ENCODE assay signal across 13 cellular contexts in the genomic region with DNA sequence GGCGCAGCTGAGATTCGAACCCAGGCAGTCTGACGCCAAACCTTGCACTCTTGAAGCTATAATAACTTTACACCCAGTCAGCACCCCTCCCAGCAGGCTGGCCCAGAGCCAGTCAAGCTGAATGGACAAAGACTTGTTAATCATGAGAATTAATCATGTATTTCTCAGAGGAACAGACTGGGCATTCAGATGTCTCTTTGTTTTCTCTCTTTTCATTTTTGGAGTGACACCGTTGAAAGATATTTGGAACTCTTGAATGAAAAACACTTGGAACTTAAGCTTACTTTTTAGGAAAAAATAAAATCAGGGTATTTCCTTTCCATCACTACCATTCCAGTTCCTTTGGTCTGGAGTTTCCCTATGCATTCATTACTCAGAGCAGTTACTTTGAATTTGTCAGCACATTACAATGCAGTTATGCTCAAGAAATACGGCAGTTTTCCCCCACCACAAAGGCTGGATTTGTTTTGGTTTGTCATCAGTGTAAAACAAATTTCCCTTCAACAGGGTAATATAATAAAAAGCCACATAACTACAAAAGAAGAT. TPM values are rescaled to one million over a fixed set of nuclear protein-coding genes. Genes with fewer than 3 reads are reported as not detected.
DNase-seq lines count a peak whose midpoint lies in the region; ATAC-seq, FAIRE-seq and TF ChIP-seq lines count a peak whose summit lies in the region.
"Had no signal": no experiment of that assay in that cellular context is flagged by ENCODE, and none has a peak within 500 bp of the region (broad histone marks: within the 10 kb centered on the region; RNA-seq: fewer than 3 reads in every experiment).

No MANE protein-coding gene starts in this region.

- 0 out of 2 replicates have a peak overlapping the region, but pooled peaks have one; percentile 12 for H3K4me2 ChIP-seq in SK-N-SH

- peak in 1 of 2 experiments; percentile 83; a peak in 2 of 4 replicates for TF ChIP-seq EP300 in SK-N-SH (IDR thresholded peaks at IDR 0.05; ENCODE audit: borderline replicate concordance in 1 of 2, low read depth in 1 of 2, low read length in 1 of 2)

- CTCF ChIA-PET in SK-N-SH (lab: Yijun Ruan, JAX) = interaction anchor here (1.1 to 1.8 kb wide), 4 partner anchors 15 to 92 kb away, joined by 3 to 5 read pairs (median 4); no protein-coding TSS in a partner anchor

- peaks cover 16% of the 10 kb centered on the region for H3F3A ChIP-seq in SK-N-SH (replicated peaks; ENCODE audit: insufficient read depth)

- no peak overlapping the region for H2AFZ ChIP-seq in SK-N-SH (ENCODE audit: low read depth)
- H2AFZ ChIP-seq: parathyroid adenoma had no signal

- ATAC-seq in foreskin keratinocyte (peak; percentile 97), HG02840 (IDR thresholded peaks at IDR 0.05; ENCODE audit: low FRiP score, unreplicated experiment) (no peak), HG03354 (IDR thresholded peaks at IDR 0.05; ENCODE audit: poor library complexity, severe bottlenecking, unreplicated experiment) (no peak)
- ATAC-seq: stimulated activated effector memory CD8-positive, alpha-beta T cell treated with anti-CD3 and anti-CD28 coated beads, Interleukin-12 subunit alpha, Interleukin-12 subunit beta, amount 100 ng/mL, for 72 hours; T-helper 17 cell had no signal

- no peaks in the 10 kb centered on the region for H3K79me2 ChIP-seq in SK-N-SH (ENCODE audit: insufficient read depth)
- H3K79me2 ChIP-seq: parathyroid adenoma had no signal

- TF ChIP-seq POLR2A in GM12892 (IDR thresholded peaks at IDR 0.05; ENCODE audit: low read depth, low read length) = no peak

- H3K4me1 ChIP-seq in SK-N-SH (ENCODE audit: control insufficient read depth in 1 of 2, insufficient read depth in 2 of 2, low read depth in 1 of 2, low read length in 1 of 2) = peaks cover 0 to 14% of the 10 kb centered on the region in 2 experiments; a peak in 1 of 4 replicates
- H3K4me1 ChIP-seq in foreskin keratinocyte = peaks cover 26% of the 10 kb centered on the region
- H3K4me1 ChIP-seq: parathyroid adenoma had no signal

- WGBS in SK-N-SH (ENCODE audit: low lambda C conversion rate) = 36% methylated on average over 5 of the region's 5 CpGs

- DNase-seq in GM04504 (ENCODE audit: low read depth) (peak; percentile 72), SK-N-SH (no peak), foreskin keratinocyte (peak; percentile 96 to 98), renal cortical epithelial cell (ENCODE audit: low read depth) (peak; percentile 93), T-helper 1 cell (no peak), GM12892 (ENCODE audit: insufficient read length) (no peak)
- DNase-seq: glutamatergic neuron, NCI-H2029 treated with DMSO at 0.1 percent for 48 hours, T-helper 17 cell had no signal

- no peaks in the 10 kb centered on the region for H3K9me2 ChIP-seq in SK-N-SH

- peak overlapping the region in 1 of 2 experiments; percentile 73; a peak in 2 of 4 replicates for H3K27ac ChIP-seq in SK-N-SH (ENCODE audit: low read depth in 2 of 2, low read length in 1 of 2)
- peak overlapping the region; percentile 74 for H3K27ac ChIP-seq in foreskin keratinocyte
- H3K27ac ChIP-seq: parathyroid adenoma had no signal

- H4K20me1 ChIP-seq in SK-N-SH (ENCODE audit: insufficient read depth) = no peaks in the 10 kb centered on the region

- no peaks in the 10 kb centered on the region for H3K27me3 ChIP-seq in SK-N-SH (ENCODE audit: insufficient read depth)
- H3K27me3 ChIP-seq in foreskin keratinocyte = no peaks in the 10 kb centered on the region

- no peak overlapping the region; a peak in 1 of 4 replicates for H3K4me3 ChIP-seq in SK-N-SH (ENCODE audit: low read depth in 2 of 2, low read length in 1 of 2)

- TF ChIP-seq CTCF in SK-N-SH (IDR thresholded peaks at IDR 0.05) (no peak), foreskin keratinocyte (conservative IDR thresholded peaks at IDR 0.05) (no peak)

- peak overlapping the region; percentile 33; the same call in 1 of the 2 replicates for H3K9ac ChIP-seq in SK-N-SH
- H3K9ac ChIP-seq: parathyroid adenoma had no signal

- no peak for TF ChIP-seq RAD21 in SK-N-SH (IDR thresholded peaks at IDR 0.05; ENCODE audit: low read length)

- no peaks in the 10 kb centered on the region for H3K9me3 ChIP-seq in SK-N-SH

- H3K36me3 ChIP-seq in SK-N-SH (replicated peaks in 1 of 2; ENCODE audit: control insufficient read depth in 1 of 2, insufficient read depth in 2 of 2, low read length in 1 of 2) = no peaks in the 10 kb centered on the region

- POLR2A ChIA-PET in SK-N-SH (lab: Yijun Ruan, JAX) = no interaction called here

- no peak for FAIRE-seq in GM12892 (lab: Jason Lieb, UNC)

TF ChIP-seq in SK-N-SH, 30 proteins besides CTCF, POLR2A, EP300 and RAD21 (continues in another document):
- TF ChIP-seq JUND (IDR thresholded peaks at IDR 0.05) (peak; percentile 70), CHD2 (IDR thresholded peaks at IDR 0.05; ENCODE audit: low read length, partially characterized antibody) (no peak), ELF1 (IDR thresholded peaks at IDR 0.05) (no peak), FOXM1 (IDR thresholded peaks at IDR 0.05; ENCODE audit: low read depth) (no peak), MEF2A (IDR thresholded peaks at IDR 0.05; ENCODE audit: borderline replicate concordance, low read depth) (peak; percentile 40; the same call in 1 of the 2 replicates), SIN3A (IDR thresholded peaks at IDR 0.05; ENCODE audit: borderline replicate concordance, low read depth, low read length) (no peak), YY1 (IDR thresholded peaks at IDR 0.05; ENCODE audit: low read depth) (no peak), GABPA (IDR thresholded peaks at IDR 0.05; ENCODE audit: low read depth) (no peak), TEAD4 (IDR thresholded peaks at IDR 0.05; ENCODE audit: borderline replicate concordance, insufficient read depth) (peak; percentile 73; the same call in 1 of the 2 replicates), EZH2phosphoT487 (IDR thresholded peaks at IDR 0.05; ENCODE audit: borderline replicate concordance, low read depth) (no peak), TCF12 (IDR thresholded peaks at IDR 0.05) (peak; percentile 91), MXI1 (IDR thresholded peaks at IDR 0.05; ENCODE audit: low read depth, low read length) (no peak), RXRA (IDR thresholded peaks at IDR 0.05; ENCODE audit: borderline replicate concordance, low read depth) (peak; percentile 32; the same call in 1 of the 2 replicates), NRF1 (IDR thresholded peaks at IDR 0.05; ENCODE audit: low read depth, low read length) (no peak), NFIC (IDR thresholded peaks at IDR 0.05; ENCODE audit: borderline replicate concordance) (peak; percentile 80)
- TF ChIP-seq, protein P1, sequence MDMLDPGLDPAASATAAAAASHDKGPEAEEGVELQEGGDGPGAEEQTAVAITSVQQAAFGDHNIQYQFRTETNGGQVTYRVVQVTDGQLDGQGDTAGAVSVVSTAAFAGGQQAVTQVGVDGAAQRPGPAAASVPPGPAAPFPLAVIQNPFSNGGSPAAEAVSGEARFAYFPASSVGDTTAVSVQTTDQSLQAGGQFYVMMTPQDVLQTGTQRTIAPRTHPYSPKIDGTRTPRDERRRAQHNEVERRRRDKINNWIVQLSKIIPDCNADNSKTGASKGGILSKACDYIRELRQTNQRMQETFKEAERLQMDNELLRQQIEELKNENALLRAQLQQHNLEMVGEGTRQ (IDR thresholded peaks at IDR 0.05; ENCODE audit: borderline replicate concordance, low read depth, low read length) = no peak
- TF ChIP-seq, protein P2, sequence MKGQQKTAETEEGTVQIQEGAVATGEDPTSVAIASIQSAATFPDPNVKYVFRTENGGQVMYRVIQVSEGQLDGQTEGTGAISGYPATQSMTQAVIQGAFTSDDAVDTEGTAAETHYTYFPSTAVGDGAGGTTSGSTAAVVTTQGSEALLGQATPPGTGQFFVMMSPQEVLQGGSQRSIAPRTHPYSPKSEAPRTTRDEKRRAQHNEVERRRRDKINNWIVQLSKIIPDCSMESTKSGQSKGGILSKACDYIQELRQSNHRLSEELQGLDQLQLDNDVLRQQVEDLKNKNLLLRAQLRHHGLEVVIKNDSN (IDR thresholded peaks at IDR 0.05; ENCODE audit: borderline replicate concordance, low read depth) = no peak
- TF ChIP-seq, protein P3, sequence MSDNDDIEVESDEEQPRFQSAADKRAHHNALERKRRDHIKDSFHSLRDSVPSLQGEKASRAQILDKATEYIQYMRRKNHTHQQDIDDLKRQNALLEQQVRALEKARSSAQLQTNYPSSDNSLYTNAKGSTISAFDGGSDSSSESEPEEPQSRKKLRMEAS (IDR thresholded peaks at IDR 0.05; ENCODE audit: low read depth) = peak; percentile 23; the same call in 1 of the 2 replicates
- TF ChIP-seq, protein P4, sequence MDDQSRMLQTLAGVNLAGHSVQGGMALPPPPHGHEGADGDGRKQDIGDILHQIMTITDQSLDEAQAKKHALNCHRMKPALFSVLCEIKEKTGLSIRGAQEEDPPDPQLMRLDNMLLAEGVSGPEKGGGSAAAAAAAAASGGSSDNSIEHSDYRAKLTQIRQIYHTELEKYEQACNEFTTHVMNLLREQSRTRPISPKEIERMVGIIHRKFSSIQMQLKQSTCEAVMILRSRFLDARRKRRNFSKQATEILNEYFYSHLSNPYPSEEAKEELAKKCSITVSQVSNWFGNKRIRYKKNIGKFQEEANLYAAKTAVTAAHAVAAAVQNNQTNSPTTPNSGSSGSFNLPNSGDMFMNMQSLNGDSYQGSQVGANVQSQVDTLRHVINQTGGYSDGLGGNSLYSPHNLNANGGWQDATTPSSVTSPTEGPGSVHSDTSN (IDR thresholded peaks at IDR 0.05) = peak; percentile 80
- TF ChIP-seq, protein P5, sequence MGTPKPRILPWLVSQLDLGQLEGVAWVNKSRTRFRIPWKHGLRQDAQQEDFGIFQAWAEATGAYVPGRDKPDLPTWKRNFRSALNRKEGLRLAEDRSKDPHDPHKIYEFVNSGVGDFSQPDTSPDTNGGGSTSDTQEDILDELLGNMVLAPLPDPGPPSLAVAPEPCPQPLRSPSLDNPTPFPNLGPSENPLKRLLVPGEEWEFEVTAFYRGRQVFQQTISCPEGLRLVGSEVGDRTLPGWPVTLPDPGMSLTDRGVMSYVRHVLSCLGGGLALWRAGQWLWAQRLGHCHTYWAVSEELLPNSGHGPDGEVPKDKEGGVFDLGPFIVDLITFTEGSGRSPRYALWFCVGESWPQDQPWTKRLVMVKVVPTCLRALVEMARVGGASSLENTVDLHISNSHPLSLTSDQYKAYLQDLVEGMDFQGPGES (IDR thresholded peaks at IDR 0.05; ENCODE audit: low read depth, low read length) = no peak

RNA-seq across cellular contexts. Expression of a gene that starts 22.5 kb away (rescaled TPM):
- polyA plus RNA-seq in SK-N-SH (2012; rRNA removed) = not detected in 2 replicates
- polyA plus RNA-seq in SK-N-SH (2012; cell fraction: cytosol; rRNA removed) = under 0.01 TPM in 2 replicates
- polyA plus RNA-seq in SK-N-SH (2012; cell fraction: nucleus; rRNA removed) = 0.01 TPM in 1 of 2 replicates, not detected in the other
- total RNA-seq in foreskin keratinocyte = 9.4 and 22.7 TPM in 2 replicates
- 3.7 and 7.0 TPM in 2 replicates for polyA plus RNA-seq in foreskin keratinocyte
- 32.9 and 39.1 TPM in 2 replicates for total RNA-seq in renal cortical epithelial cell
- not detected for polyA plus RNA-seq in GM12892 (2012; ENCODE audit: missing spikeins)

Comparison
In these comparisons a context has a peak if more than half of its experiments do, and no peak if none do; other contexts are left out.
1. DNase-seq: peak in GM04504 (single experiment), foreskin keratinocyte (2 of 2) and renal cortical epithelial cell (single experiment); none in SK-N-SH (single experiment), T-helper 1 cell (0 of 5) and GM12892 (single experiment).